1 cellular context compared by ENCODE assay signal in the genomic region with DNA sequence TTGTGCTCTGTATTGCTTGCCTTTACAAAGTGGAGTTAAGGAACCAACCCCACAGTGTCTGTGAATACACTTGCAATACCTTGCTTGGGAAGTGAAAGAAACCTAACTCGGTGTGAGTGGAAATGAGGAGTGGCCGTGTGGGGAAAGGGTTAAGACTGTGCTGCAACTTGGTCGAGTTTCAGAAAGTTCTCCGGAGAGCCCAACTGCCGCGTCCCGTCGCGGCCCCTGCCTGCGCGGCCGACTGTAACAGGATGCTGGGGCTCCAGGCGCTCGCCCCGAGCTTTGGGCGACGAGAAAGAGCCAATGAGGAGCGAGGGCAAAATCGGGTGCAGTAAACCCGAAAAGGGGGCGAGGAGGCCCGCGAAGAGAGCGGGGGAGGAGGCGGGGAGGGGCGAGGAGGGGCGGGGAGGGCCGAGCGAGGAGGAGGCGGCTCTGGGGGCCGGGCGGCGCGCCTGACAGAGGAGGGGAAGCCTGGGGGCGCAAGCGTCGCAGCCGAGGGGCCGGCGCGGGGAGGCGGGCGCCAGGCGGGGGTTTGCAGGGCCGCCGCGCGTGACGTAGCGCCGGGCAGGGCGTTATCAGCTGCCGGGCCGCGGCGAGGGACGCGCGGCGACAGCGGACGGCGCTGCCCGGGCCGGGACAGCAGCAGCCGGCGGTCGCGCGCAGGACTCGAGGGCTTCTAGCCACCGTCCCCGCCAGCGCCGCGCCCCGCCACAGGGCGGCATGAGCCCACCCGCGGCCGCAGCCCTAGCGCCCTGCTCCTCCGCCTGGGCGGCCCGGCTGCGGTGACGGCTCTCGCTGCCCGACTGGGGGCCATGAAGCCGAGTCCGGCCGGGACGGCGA.
TF ChIP-seq lines count a peak whose summit lies in the region.

A gene with protein sequence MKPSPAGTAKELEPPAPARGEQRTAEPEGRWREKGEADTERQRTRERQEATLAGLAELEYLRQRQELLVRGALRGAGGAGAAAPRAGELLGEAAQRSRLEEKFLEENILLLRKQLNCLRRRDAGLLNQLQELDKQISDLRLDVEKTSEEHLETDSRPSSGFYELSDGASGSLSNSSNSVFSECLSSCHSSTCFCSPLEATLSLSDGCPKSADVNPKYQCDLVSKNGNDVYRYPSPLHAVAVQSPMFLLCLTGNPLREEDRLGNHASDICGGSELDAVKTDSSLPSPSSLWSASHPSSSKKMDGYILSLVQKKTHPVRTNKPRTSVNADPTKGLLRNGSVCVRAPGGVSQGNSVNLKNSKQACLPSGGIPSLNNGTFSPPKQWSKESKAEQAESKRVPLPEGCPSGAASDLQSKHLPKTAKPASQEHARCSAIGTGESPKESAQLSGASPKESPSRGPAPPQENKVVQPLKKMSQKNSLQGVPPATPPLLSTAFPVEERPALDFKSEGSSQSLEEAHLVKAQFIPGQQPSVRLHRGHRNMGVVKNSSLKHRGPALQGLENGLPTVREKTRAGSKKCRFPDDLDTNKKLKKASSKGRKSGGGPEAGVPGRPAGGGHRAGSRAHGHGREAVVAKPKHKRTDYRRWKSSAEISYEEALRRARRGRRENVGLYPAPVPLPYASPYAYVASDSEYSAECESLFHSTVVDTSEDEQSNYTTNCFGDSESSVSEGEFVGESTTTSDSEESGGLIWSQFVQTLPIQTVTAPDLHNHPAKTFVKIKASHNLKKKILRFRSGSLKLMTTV (plus strand): TSS at position 572 of the 840 bp plus-strand sequence. CDS start 241 bp downstream, at position 813.

TF ChIP-seq in HEK293, 187 proteins besides CTCF, POLR2A, EP300 and RAD21 (continued from another document and continues in another):
- TF ChIP-seq, protein P1, sequence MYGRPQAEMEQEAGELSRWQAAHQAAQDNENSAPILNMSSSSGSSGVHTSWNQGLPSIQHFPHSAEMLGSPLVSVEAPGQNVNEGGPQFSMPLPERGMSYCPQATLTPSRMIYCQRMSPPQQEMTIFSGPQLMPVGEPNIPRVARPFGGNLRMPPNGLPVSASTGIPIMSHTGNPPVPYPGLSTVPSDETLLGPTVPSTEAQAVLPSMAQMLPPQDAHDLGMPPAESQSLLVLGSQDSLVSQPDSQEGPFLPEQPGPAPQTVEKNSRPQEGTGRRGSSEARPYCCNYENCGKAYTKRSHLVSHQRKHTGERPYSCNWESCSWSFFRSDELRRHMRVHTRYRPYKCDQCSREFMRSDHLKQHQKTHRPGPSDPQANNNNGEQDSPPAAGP (tag by site-specific recombination; IDR thresholded peaks at IDR 0.05), result no peak
- TF ChIP-seq, protein P2, sequence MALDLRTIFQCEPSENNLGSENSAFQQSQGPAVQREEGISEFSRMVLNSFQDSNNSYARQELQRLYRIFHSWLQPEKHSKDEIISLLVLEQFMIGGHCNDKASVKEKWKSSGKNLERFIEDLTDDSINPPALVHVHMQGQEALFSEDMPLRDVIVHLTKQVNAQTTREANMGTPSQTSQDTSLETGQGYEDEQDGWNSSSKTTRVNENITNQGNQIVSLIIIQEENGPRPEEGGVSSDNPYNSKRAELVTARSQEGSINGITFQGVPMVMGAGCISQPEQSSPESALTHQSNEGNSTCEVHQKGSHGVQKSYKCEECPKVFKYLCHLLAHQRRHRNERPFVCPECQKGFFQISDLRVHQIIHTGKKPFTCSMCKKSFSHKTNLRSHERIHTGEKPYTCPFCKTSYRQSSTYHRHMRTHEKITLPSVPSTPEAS (tag by site-specific recombination; IDR thresholded peaks at IDR 0.05), result peak; percentile 22; the same call in 1 of the 2 replicates
- TF ChIP-seq SETDB1 (IDR thresholded peaks at IDR 0.05; ENCODE audit: insufficient read length, low read length), result no peak
- TF ChIP-seq ZSCAN30 (tag by site-specific recombination; IDR thresholded peaks at IDR 0.05), result peak; percentile 36; the same call in 1 of the 2 replicates
- no peak for TF ChIP-seq ZNF654 (tag by site-specific recombination; IDR thresholded peaks at IDR 0.05; ENCODE audit: low read depth)
- peak; percentile 75 for TF ChIP-seq ZFP69B (tag by site-specific recombination; IDR thresholded peaks at IDR 0.05)
- no peak for TF ChIP-seq ZNF416 (tag by site-specific recombination; IDR thresholded peaks at IDR 0.05)
- peak; percentile 36; the same call in 1 of the 2 replicates for TF ChIP-seq ZNF629 (tag by site-specific recombination; IDR thresholded peaks at IDR 0.05)
- no peak for TF ChIP-seq ZNF132 (tag by site-specific recombination; IDR thresholded peaks at IDR 0.05; ENCODE audit: borderline replicate concordance)
- TF ChIP-seq, protein P3, sequence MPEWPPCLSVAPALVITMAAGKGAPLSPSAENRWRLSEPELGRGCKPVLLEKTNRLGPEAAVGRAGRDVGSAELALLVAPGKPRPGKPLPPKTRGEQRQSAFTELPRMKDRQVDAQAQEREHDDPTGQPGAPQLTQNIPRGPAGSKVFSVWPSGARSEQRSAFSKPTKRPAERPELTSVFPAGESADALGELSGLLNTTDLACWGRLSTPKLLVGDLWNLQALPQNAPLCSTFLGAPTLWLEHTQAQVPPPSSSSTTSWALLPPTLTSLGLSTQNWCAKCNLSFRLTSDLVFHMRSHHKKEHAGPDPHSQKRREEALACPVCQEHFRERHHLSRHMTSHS (tag by site-specific recombination; IDR thresholded peaks at IDR 0.05), result no peak
- TF ChIP-seq, protein P4, sequence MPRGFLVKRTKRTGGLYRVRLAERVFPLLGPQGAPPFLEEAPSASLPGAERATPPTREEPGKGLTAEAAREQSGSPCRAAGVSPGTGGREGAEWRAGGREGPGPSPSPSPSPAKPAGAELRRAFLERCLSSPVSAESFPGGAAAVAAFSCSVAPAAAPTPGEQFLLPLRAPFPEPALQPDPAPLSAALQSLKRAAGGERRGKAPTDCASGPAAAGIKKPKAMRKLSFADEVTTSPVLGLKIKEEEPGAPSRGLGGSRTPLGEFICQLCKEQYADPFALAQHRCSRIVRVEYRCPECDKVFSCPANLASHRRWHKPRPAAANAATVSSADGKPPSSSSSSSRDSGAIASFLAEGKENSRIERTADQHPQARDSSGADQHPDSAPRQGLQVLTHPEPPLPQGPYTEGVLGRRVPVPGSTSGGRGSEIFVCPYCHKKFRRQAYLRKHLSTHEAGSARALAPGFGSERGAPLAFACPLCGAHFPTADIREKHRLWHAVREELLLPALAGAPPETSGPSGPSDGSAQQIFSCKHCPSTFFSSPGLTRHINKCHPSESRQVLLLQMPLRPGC (tag by site-specific recombination; IDR thresholded peaks at IDR 0.05), result 0 out of 2 replicates have a peak, but pooled peaks have one; percentile 17
- no peak for TF ChIP-seq GLIS1 (tag by site-specific recombination; IDR thresholded peaks at IDR 0.05)
- no peak for TF ChIP-seq ZNF707 (tag by site-specific recombination; IDR thresholded peaks at IDR 0.05)
- TF ChIP-seq ZXDB (tag by site-specific recombination; IDR thresholded peaks at IDR 0.05), result peak; percentile 61
- TF ChIP-seq YY1 (tag by site-specific recombination; IDR thresholded peaks at IDR 0.05), result no peak
- TF ChIP-seq ZNF664 (tag by site-specific recombination; IDR thresholded peaks at IDR 0.05), result no peak
- TF ChIP-seq, protein P5, sequence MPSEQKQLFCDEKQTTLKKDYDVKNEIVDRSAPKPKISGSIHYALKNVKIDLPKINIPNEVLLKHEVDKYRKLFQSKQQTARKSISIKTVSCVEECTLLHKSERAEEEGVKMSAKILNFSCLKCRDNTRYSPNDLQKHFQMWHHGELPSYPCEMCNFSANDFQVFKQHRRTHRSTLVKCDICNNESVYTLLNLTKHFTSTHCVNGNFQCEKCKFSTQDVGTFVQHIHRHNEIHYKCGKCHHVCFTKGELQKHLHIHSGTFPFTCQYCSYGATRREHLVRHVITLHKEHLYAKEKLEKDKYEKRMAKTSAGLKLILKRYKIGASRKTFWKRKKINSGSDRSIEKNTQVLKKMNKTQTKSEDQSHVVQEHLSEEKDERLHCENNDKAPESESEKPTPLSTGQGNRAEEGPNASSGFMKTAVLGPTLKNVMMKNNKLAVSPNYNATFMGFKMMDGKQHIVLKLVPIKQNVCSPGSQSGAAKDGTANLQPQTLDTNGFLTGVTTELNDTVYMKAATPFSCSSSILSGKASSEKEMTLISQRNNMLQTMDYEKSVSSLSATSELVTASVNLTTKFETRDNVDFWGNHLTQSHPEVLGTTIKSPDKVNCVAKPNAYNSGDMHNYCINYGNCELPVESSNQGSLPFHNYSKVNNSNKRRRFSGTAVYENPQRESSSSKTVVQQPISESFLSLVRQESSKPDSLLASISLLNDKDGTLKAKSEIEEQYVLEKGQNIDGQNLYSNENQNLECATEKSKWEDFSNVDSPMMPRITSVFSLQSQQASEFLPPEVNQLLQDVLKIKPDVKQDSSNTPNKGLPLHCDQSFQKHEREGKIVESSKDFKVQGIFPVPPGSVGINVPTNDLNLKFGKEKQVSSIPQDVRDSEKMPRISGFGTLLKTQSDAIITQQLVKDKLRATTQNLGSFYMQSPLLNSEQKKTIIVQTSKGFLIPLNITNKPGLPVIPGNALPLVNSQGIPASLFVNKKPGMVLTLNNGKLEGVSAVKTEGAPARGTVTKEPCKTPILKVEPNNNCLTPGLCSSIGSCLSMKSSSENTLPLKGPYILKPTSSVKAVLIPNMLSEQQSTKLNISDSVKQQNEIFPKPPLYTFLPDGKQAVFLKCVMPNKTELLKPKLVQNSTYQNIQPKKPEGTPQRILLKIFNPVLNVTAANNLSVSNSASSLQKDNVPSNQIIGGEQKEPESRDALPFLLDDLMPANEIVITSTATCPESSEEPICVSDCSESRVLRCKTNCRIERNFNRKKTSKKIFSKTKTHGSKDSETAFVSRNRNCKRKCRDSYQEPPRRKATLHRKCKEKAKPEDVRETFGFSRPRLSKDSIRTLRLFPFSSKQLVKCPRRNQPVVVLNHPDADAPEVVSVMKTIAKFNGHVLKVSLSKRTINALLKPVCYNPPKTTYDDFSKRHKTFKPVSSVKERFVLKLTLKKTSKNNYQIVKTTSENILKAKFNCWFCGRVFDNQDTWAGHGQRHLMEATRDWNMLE (tag by site-specific recombination; conservative IDR thresholded peaks at IDR 0.05; ENCODE audit: low read depth), result 0 out of 2 replicates have a peak, but pooled peaks have one; percentile 35
- TF ChIP-seq ZNF121 (tag by site-specific recombination; IDR thresholded peaks at IDR 0.05), result peak; percentile 97
- TF ChIP-seq ZNF843 (tag by site-specific recombination; IDR thresholded peaks at IDR 0.05), result 0 out of 2 replicates have a peak, but pooled peaks have one; percentile 23
- no peak for TF ChIP-seq ZNF76 (tag by site-specific recombination; IDR thresholded peaks at IDR 0.05; ENCODE audit: borderline replicate concordance, low read depth)
- TF ChIP-seq ZFP3 (tag by site-specific recombination; IDR thresholded peaks at IDR 0.05; ENCODE audit: low read depth), result no peak
- peak; percentile 93 for TF ChIP-seq ZNF335 (tag by site-specific recombination; conservative IDR thresholded peaks at IDR 0.05)
- TF ChIP-seq, protein P6, sequence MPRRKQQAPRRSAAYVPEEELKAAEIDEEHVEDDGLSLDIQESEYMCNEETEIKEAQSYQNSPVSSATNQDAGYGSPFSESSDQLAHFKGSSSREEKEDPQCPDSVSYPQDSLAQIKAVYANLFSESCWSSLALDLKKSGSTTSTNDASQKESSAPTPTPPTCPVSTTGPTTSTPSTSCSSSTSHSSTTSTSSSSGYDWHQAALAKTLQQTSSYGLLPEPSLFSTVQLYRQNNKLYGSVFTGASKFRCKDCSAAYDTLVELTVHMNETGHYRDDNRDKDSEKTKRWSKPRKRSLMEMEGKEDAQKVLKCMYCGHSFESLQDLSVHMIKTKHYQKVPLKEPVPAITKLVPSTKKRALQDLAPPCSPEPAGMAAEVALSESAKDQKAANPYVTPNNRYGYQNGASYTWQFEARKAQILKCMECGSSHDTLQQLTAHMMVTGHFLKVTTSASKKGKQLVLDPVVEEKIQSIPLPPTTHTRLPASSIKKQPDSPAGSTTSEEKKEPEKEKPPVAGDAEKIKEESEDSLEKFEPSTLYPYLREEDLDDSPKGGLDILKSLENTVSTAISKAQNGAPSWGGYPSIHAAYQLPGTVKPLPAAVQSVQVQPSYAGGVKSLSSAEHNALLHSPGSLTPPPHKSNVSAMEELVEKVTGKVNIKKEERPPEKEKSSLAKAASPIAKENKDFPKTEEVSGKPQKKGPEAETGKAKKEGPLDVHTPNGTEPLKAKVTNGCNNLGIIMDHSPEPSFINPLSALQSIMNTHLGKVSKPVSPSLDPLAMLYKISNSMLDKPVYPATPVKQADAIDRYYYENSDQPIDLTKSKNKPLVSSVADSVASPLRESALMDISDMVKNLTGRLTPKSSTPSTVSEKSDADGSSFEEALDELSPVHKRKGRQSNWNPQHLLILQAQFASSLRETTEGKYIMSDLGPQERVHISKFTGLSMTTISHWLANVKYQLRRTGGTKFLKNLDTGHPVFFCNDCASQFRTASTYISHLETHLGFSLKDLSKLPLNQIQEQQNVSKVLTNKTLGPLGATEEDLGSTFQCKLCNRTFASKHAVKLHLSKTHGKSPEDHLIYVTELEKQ (tag by site-specific recombination; IDR thresholded peaks at IDR 0.05; ENCODE audit: borderline replicate concordance), result no peak
- TF ChIP-seq KLF8 (tag by site-specific recombination; IDR thresholded peaks at IDR 0.05), result peak; percentile 58; the same call in 1 of the 2 replicates
- no peak for TF ChIP-seq ZNF785 (tag by site-specific recombination; IDR thresholded peaks at IDR 0.05)
- peak; percentile 37 for TF ChIP-seq ZFHX2 (tag by site-specific recombination; conservative IDR thresholded peaks at IDR 0.05)
- TF ChIP-seq, protein P7, sequence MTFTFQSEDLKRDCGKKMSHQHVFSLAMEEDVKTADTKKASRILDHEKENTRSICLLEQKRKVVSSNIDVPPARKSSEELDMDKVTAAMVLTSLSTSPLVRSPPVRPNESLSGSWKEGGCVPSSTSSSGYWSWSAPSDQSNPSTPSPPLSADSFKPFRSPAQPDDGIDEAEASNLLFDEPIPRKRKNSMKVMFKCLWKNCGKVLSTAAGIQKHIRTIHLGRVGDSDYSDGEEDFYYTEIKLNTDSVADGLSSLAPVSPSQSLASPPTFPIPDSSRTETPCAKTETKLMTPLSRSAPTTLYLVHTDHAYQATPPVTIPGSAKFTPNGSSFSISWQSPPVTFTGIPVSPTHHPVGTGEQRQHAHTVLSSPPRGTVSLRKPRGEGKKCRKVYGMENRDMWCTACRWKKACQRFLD (tag by site-specific recombination; IDR thresholded peaks at IDR 0.05), result no peak
- TF ChIP-seq, protein P8, sequence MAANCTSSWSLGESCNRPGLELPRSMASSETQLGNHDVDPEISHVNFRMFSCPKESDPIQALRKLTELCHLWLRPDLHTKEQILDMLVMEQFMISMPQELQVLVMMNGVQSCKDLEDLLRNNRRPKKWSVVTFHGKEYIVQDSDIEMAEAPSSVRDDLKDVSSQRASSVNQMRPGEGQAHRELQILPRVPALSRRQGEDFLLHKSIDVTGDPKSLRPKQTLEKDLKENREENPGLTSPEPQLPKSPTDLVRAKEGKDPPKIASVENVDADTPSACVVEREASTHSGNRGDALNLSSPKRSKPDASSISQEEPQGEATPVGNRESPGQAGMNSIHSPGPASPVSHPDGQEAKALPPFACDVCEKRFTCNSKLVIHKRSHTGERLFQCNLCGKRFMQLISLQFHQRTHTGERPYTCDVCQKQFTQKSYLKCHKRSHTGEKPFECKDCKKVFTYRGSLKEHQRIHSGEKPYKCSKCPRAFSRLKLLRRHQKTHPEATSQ (tag by site-specific recombination; IDR thresholded peaks at IDR 0.05), result no peak
- no peak for TF ChIP-seq ZNF155 (tag by site-specific recombination; IDR thresholded peaks at IDR 0.05)
- TF ChIP-seq HOXA7 (CRISPR knock-in tag; IDR thresholded peaks at IDR 0.05; ENCODE audit: borderline replicate concordance), result no peak
- no peak for TF ChIP-seq GLI4 (tag by site-specific recombination; IDR thresholded peaks at IDR 0.05)
